Comparison of ENCODE assay signal across 8 cellular contexts in the genomic region with DNA sequence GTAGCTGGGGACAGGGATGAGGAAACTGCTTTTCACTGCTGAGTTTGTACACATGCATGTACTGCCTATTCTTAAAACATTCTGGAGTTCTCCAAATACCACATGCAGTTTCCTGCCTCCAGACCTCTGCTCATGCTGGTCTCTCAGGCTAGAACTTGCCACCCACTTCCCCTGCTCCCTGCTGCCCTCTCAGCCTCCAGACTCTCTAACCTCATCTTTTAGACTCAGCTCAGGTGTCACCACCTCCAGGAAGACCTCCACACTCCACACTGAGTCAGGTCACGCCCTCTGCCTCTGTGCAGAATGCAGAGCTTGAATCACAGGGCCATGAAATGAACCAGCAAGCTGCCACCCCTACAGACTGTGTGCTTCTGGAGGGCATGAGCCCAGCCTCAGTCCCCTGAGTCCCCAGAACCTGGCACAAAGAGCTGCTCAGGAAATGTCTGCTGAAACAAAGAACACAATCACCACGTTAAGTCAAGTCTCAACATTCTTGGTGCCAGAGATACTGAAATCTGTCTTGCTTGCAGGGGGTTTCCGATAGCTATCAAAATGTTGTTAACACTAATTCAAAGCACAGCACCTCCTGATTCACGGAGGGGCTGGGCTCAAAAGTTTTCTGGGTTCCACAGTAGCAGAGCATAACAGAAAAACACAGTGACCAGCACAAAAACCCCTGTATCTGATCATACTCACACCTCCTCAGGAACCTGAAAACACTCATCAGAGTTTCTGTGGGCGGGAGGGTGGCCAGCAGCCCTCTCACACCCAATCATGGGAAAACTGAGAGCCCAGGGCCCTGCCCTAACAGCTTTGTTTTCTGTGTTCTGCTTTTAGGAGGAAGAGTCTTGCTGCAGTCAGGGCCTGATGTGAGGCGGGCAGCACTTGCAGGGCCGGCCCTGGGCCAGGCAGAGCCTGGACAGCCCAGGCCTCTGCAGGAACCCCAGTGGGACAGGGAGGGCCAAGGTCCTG. TPM values are rescaled to one million over a fixed set of nuclear protein-coding genes. Genes with fewer than 3 reads are reported as not detected.
A peak's percentile ranks its signal among the peaks of the same experiment; 100 is the strongest.
DNase-seq lines count a peak whose midpoint lies in the region; ATAC-seq, FAIRE-seq and TF ChIP-seq lines count a peak whose summit lies in the region.

No MANE protein-coding gene starts in this region.

- no peak for FAIRE-seq in A549 (lab: Jason Lieb, UNC)
- FAIRE-seq in GM19239 (lab: Jason Lieb, UNC): peak; percentile 97

- no peaks in the 10 kb centered on the region for H3K27me3 Mint-ChIP-seq in activated CD4-positive, alpha-beta T cell treated with anti-CD3 and anti-CD28 coated beads, Interleukin-2, amount 10 ng/mL, durations not matched to agents 7 days and 5 days

- H3K9me3 ChIP-seq in A549: no peaks in the 10 kb centered on the region
- no peaks in the 10 kb centered on the region for H3K9me3 ChIP-seq in skeletal muscle tissue (ENCODE audit: control insufficient read depth in 3 of 3, low read length in 3 of 3)

- peak overlapping the region; percentile 1 for H3K4me3 Mint-ChIP-seq in activated CD4-positive, alpha-beta T cell treated with anti-CD3 and anti-CD28 coated beads, Interleukin-2, amount 10 ng/mL, durations not matched to agents 7 days and 5 days

- no peak for DNase-seq in A549 (ENCODE audit: low read depth in 1 of 2, low spot score in 1 of 2)
- DNase-seq in GM19239 (ENCODE audit: insufficient read length, low spot score): no peak
- peak; percentile 37 for DNase-seq in activated CD4-positive, alpha-beta T cell treated with anti-CD3 and anti-CD28 coated beads, Interleukin-2, amount 10 ng/mL, durations not matched to agents 7 days and 5 days
- DNase-seq in NCI-H2227 (lab: John Stamatoyannopoulos, UW; ENCODE audit: unreplicated experiment): no peak
- no peak for DNase-seq in DMS 273 (lab: John Stamatoyannopoulos, UW; ENCODE audit: unreplicated experiment)

- H3K27me3 ChIP-seq in skeletal muscle tissue (ENCODE audit: control insufficient read depth in 3 of 3, insufficient read depth in 3 of 3, low read length in 3 of 3): no peaks in the 10 kb centered on the region

- peak overlapping the region; percentile 51 to 76 (median 68) for H3K9ac ChIP-seq in skeletal muscle tissue (ENCODE audit: low read depth in 1 of 3, low read length in 3 of 3)

- no peaks in the 10 kb centered on the region for H3K9me3 Mint-ChIP-seq in activated CD4-positive, alpha-beta T cell treated with anti-CD3 and anti-CD28 coated beads, Interleukin-2, amount 10 ng/mL, durations not matched to agents 7 days and 5 days

- peak overlapping the region; percentile 86 for H3K27ac Mint-ChIP-seq in activated CD4-positive, alpha-beta T cell treated with anti-CD3 and anti-CD28 coated beads, Interleukin-2, amount 10 ng/mL, durations not matched to agents 7 days and 5 days

- H3K4me3 ChIP-seq in A549 (no peak overlapping the region), skeletal muscle tissue (ENCODE audit: low read length in 3 of 3) (peak overlapping the region in 1 of 3 donors; percentile 17)

- TF ChIP-seq RAD21 in A549 (conservative IDR thresholded peaks at IDR 0.05 in 1 of 2, IDR thresholded peaks at IDR 0.05 in 1 of 2): no peak

- WGBS in A549 (ENCODE audit: missing lambda C conversion rate): 88% methylated on average over 7 of the region's 7 CpGs

- H3K36me3 Mint-ChIP-seq in activated CD4-positive, alpha-beta T cell treated with anti-CD3 and anti-CD28 coated beads, Interleukin-2, amount 10 ng/mL, durations not matched to agents 7 days and 5 days (ENCODE audit: low read depth): peaks cover 26% of the 10 kb centered on the region

- H3K36me3 ChIP-seq in skeletal muscle tissue (ENCODE audit: control insufficient read depth in 3 of 3, insufficient read depth in 3 of 3, low read length in 3 of 3): peaks cover 0 to 4% (median 2%) of the 10 kb centered on the region in 3 donors

- POLR2A ChIA-PET in A549 (lab: Yijun Ruan, JAX): no interaction called here
- POLR2A ChIA-PET in activated CD4-positive, alpha-beta T cell treated with anti-CD3 and anti-CD28 coated beads, Interleukin-2, amount 10 ng/mL, durations not matched to agents 7 days and 5 days (lab: Charles Lee): no interaction called here

- CTCF ChIA-PET in A549 (lab: Yijun Ruan, JAX): interaction anchor here (0.9 to 2.7 kb wide), 4 partner anchors 9 to 193 kb away, joined by 3 to 12 read pairs (median 4); no protein-coding TSS in a partner anchor
- CTCF ChIA-PET in activated CD4-positive, alpha-beta T cell treated with anti-CD3 and anti-CD28 coated beads, Interleukin-2, amount 10 ng/mL, durations not matched to agents 7 days and 5 days (lab: Charles Lee): interaction anchor here (0.6 to 16.4 kb wide), 8 partner anchors 8 to 129 kb away, joined by 3 to 209 read pairs (median 6); no protein-coding TSS in a partner anchor

- TF ChIP-seq CTCF in A549 (IDR thresholded peaks at IDR 0.05): no peak

- no peaks in the 10 kb centered on the region for H3K4me1 ChIP-seq in A549
- peaks cover 85 to 90% (median 86%) of the 10 kb centered on the region in 3 donors for H3K4me1 ChIP-seq in skeletal muscle tissue (ENCODE audit: control insufficient read depth in 3 of 3, insufficient read depth in 3 of 3, low read length in 3 of 3)

- no peak for TF ChIP-seq EP300 in A549 (IDR thresholded peaks at IDR 0.05)

- ATAC-seq in A549 (no peak; a peak in 1 of 6 replicates), HG03196 (IDR thresholded peaks at IDR 0.05; ENCODE audit: unreplicated experiment) (peak; percentile 65), esophagus mucosa (peak; percentile 46)

- no peak for TF ChIP-seq POLR2A in A549 (IDR thresholded peaks at IDR 0.05; ENCODE audit: low read length)

- peaks cover 84% of the 10 kb centered on the region for H3K4me1 Mint-ChIP-seq in activated CD4-positive, alpha-beta T cell treated with anti-CD3 and anti-CD28 coated beads, Interleukin-2, amount 10 ng/mL, durations not matched to agents 7 days and 5 days

- H3K27ac ChIP-seq in A549: no peak overlapping the region
- peak overlapping the region; percentile 58 for H3K27ac ChIP-seq in skeletal muscle tissue (ENCODE audit: low read depth, low read length)

- H3K4me2 ChIP-seq in A549: no peak overlapping the region

TF ChIP-seq in A549, 52 proteins besides CTCF, POLR2A, EP300 and RAD21 (continues in another document):
- TF ChIP-seq CBX8 (IDR thresholded peaks at IDR 0.05) (no peak), ZFP36 (IDR thresholded peaks at IDR 0.05; ENCODE audit: borderline replicate concordance, partially characterized antibody) (peak; percentile 73), MAZ (IDR thresholded peaks at IDR 0.05; ENCODE audit: borderline replicate concordance, low read depth, low read length) (no peak), MYC (IDR thresholded peaks at IDR 0.05; ENCODE audit: borderline replicate concordance, low read length) (no peak), TP53 (CRISPR knock-in tag; IDR thresholded peaks at IDR 0.05) (no peak), REST (IDR thresholded peaks at IDR 0.05) (no peak)
- TF ChIP-seq, protein P1, sequence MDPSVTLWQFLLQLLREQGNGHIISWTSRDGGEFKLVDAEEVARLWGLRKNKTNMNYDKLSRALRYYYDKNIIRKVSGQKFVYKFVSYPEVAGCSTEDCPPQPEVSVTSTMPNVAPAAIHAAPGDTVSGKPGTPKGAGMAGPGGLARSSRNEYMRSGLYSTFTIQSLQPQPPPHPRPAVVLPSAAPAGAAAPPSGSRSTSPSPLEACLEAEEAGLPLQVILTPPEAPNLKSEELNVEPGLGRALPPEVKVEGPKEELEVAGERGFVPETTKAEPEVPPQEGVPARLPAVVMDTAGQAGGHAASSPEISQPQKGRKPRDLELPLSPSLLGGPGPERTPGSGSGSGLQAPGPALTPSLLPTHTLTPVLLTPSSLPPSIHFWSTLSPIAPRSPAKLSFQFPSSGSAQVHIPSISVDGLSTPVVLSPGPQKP (IDR thresholded peaks at IDR 0.05; ENCODE audit: low read depth, low read length): no peak

RNA-seq across cellular contexts. Expression of gene FAM53B, which starts 21.1 kb away (rescaled TPM):
- 5.1 and 6.3 TPM in 2 replicates for polyA plus RNA-seq in A549 (2011; rRNA removed)
- 4.5 and 6.9 TPM in 2 replicates for polyA plus RNA-seq in A549 (2012; cell fraction: cytosol; rRNA removed)
- 13.3 and 14.8 TPM in 2 replicates for polyA plus RNA-seq in A549 (2012; cell fraction: nucleus; rRNA removed)
- polyA plus RNA-seq in A549 (2017; fragmentation: RNase III; extraction: RNeasy Plus Mini Kit Qiagen cat#74134 plus additional on column Dnase treatment): 8.2 to 8.5 TPM (median 8.2 TPM) in 3 replicates
- 18.5 and 21.4 TPM in 2 replicates for polyA minus RNA-seq in A549 (2011; rRNA and poly(A)+ RNA removed)
- total RNA-seq in activated CD4-positive, alpha-beta T cell treated with anti-CD3 and anti-CD28 coated beads, Interleukin-2, amount 10 ng/mL, durations not matched to agents 7 days and 5 days: 10 to 100 TPM; 30.1 to 30.9 TPM
- total RNA-seq in esophagus mucosa: 24.9 TPM
- total RNA-seq in skeletal muscle tissue: 32.4 TPM

Comparison
In these comparisons a context has a peak if more than half of its experiments do, and no peak if none do; other contexts are left out.
1. ATAC-seq: peak in HG03196 (single experiment) and esophagus mucosa (single experiment); none in A549 (0 of 2).